1 cellular context compared by ENCODE assay signal in the genomic region with DNA sequence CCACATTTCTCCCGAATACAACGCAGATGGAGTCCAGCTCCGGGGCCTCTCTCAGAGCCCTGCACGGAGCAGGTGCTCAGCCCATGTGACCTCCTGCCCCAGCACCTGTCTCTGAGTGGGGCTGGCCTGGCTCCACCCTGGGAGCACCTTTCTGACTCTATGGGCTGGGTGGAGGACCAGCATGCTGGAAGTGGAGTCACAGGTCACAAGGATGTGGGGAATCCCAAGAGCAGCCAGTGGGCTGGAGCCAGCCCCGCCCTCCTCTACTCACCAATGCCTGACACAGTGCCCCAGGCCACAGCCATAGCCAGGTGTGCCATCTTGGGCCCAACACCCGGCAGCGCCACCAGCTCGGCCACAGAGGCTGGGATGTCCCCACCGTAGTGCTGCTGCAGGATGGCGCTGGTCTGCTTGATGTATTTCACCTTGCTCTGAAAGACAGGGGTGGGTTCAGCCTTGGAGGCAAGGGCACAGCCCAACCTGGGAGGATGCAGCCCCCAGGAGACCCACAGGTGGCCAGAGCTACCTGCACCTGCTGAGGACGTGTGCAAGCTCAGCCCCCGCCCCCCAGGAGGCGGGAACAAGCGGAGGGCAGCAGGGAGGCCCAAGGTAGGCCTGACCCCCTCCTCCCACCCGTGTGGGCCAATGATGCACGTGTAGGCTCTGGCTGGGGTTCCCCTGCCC.
TF ChIP-seq lines count a peak whose summit lies in the region.

No MANE protein-coding gene starts in this region.

TF ChIP-seq in K562, 482 proteins besides CTCF, POLR2A, EP300 and RAD21:
- TF ChIP-seq ZNF263 (CRISPR knock-in tag; IDR thresholded peaks at IDR 0.05; ENCODE audit: borderline replicate concordance) (peak; percentile 24; the same call in 1 of the 2 replicates), TCF7 (IDR thresholded peaks at IDR 0.05; ENCODE audit: borderline replicate concordance) (no peak)
